9 cellular contexts compared by ENCODE assay signal in the genomic region with DNA sequence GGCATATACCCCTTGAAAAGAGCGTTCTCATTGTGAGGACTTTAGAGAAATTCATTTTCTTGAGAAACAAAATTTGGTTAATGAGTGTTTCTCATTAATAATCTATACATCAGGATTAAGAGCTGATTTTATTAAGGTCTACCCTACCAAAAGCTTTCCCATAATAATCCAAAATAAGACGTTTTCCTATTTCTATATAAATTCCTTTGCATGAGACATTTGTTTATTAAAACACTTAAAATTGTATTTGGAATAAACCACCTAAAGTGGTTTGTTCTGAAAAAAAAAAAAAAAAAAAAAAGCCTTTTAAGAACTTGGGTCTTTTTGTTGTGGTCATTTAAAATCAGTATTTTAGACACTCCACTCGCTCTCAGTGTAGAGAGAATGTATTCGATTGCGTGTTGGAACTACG. TPM values are rescaled to one million over a fixed set of nuclear protein-coding genes. Genes with fewer than 3 reads are reported as not detected.
A peak's percentile ranks its signal among the peaks of the same experiment; 100 is the strongest.
DNase-seq lines count a peak whose midpoint lies in the region; ATAC-seq, FAIRE-seq and TF ChIP-seq lines count a peak whose summit lies in the region.
"Had no signal": no experiment of that assay in that cellular context is flagged by ENCODE, and none has a peak within 500 bp of the region (broad histone marks: within the 10 kb centered on the region; RNA-seq: fewer than 3 reads in every experiment).

No MANE protein-coding gene starts in this region.

- FAIRE-seq in GM12878 (lab: Jason Lieb, UNC): no peak

- peak overlapping the region; percentile 39; the same call in 1 of the 2 replicates for H3K27ac ChIP-seq in GM12878 (ENCODE audit: control insufficient read depth, insufficient read depth)
- H3K27ac ChIP-seq in lower lobe of right lung: no peak overlapping the region
- H3K27ac ChIP-seq: C4-2B had no signal

- H3K4me1 ChIP-seq in GM12878 (ENCODE audit: control insufficient read depth, insufficient read depth, low read length) (peaks cover 24% of the 10 kb centered on the region), lower lobe of right lung (peaks cover 19% of the 10 kb centered on the region)

- SMC1A ChIA-PET in GM12878 (lab: Charles Lee; ENCODE audit: uncharacterized antibody, unreplicated experiment): interaction anchor here (0.6 to 8.6 kb wide), 15 partner anchors 10 to 115 kb away, joined by 3 to 144 read pairs (median 10); no protein-coding TSS in a partner anchor

- peaks cover 49% of the 10 kb centered on the region for H3K27me3 Mint-ChIP-seq in activated naive CD4-positive, alpha-beta T cell treated with anti-CD3 and anti-CD28 coated beads for 36 hours (ENCODE audit: low read depth)
- H3K27me3 Mint-ChIP-seq in type B pancreatic cell: peaks cover 71% of the 10 kb centered on the region

- POLR2A ChIA-PET in GM12878 (lab: Charles Lee): interaction anchor here (0.7 to 5.0 kb wide), 13 partner anchors 9 to 132 kb away, joined by 3 to 35 read pairs (median 7); partner anchors contain the start of genes NCBP1 and TSTD2

- H3K79me2 ChIP-seq in GM12878 (ENCODE audit: control insufficient read depth, insufficient read depth, low read length): peaks cover 38% of the 10 kb centered on the region

- ATAC-seq in GM12878 (no peak), lower lobe of right lung (no peak), GM18498 (IDR thresholded peaks at IDR 0.05; ENCODE audit: unreplicated experiment) (no peak)

- CTCF ChIA-PET in activated naive CD4-positive, alpha-beta T cell treated with anti-CD3 and anti-CD28 coated beads for 36 hours (lab: Charles Lee): interaction anchor here (0.7 to 3.9 kb wide), 8 partner anchors 10 to 1325 kb away, joined by 3 to 21 read pairs (median 4); partner anchors contain the start of gene TDRD7
- CTCF ChIA-PET in GM12878 (lab: Yijun Ruan, JAX): interaction anchor here (0.8 to 8.9 kb wide), 22 partner anchors 10 to 645 kb away, joined by 3 to 247 read pairs (median 6); partner anchors contain the start of genes NCBP1, TDRD7 and TSTD2

- H3K4me3 Mint-ChIP-seq in activated naive CD4-positive, alpha-beta T cell treated with anti-CD3 and anti-CD28 coated beads for 36 hours: peak overlapping the region; percentile 65
- peak overlapping the region; percentile 88 for H3K4me3 Mint-ChIP-seq in type B pancreatic cell

- no peak for TF ChIP-seq POLR2A in GM12878 (IDR thresholded peaks at IDR 0.05; ENCODE audit: low read depth, low read length)

- H3K4me3 ChIP-seq in GM12878: peak overlapping the region; percentile 57; the same call in 1 of the 2 replicates
- H3K4me3 ChIP-seq in lower lobe of right lung: peak overlapping the region; percentile 75

- H3K4me1 Mint-ChIP-seq in activated naive CD4-positive, alpha-beta T cell treated with anti-CD3 and anti-CD28 coated beads for 36 hours (ENCODE audit: low read depth): peaks cover 17% of the 10 kb centered on the region
- H3K4me1 Mint-ChIP-seq in type B pancreatic cell (ENCODE audit: unreplicated experiment): peaks cover 5% of the 10 kb centered on the region

- intact Hi-C loops in activated naive CD4-positive, alpha-beta T cell treated with anti-CD3 and anti-CD28 coated beads for 36 hours (cut with micrococcal nuclease): loop anchor here (1.0 to 5.0 kb wide), 2 partner anchors 77 to 89 kb away; no protein-coding TSS in a partner anchor
- intact Hi-C loops in GM12878 (cut with micrococcal nuclease; ENCODE audit: unreplicated experiment) (loop anchor here (2.0 to 10.0 kb wide), 3 partner anchors 32 to 94 kb away; partner anchors contain the start of gene TDRD7), lower lobe of right lung (cut with DNase I) (no loop called here)

- no peaks in the 10 kb centered on the region for H3K9me3 Mint-ChIP-seq in activated naive CD4-positive, alpha-beta T cell treated with anti-CD3 and anti-CD28 coated beads for 36 hours
- no peaks in the 10 kb centered on the region for H3K9me3 Mint-ChIP-seq in type B pancreatic cell

- H3K27me3 ChIP-seq in GM12878 (replicated peaks in 1 of 2; ENCODE audit: control insufficient read depth in 2 of 2, insufficient read depth in 2 of 2, low read length in 1 of 2) (no peaks in the 10 kb centered on the region), lower lobe of right lung (ENCODE audit: low read depth) (peaks cover 15% of the 10 kb centered on the region)

- peak overlapping the region; percentile 87 for H2AFZ ChIP-seq in GM12878 (ENCODE audit: control insufficient read depth, low read depth, low read length)

- in situ Hi-C loops in GM12878 (cut with MboI): loop anchor here (10.0 kb wide), 1 partner anchor 1086 kb away; the partner anchor contains the start of gene ZNF367

- BruUV-seq in GM12878 (replicated peaks; lab: Mats Ljungman, UMichigan): no TSS peak

- no peaks in the 10 kb centered on the region for H3K36me3 ChIP-seq in GM12878 (ENCODE audit: control insufficient read depth in 2 of 2, insufficient read depth in 2 of 2, low read length in 1 of 2)
- H3K36me3 ChIP-seq in lower lobe of right lung: peaks cover 12% of the 10 kb centered on the region

- H3K36me3 Mint-ChIP-seq in activated naive CD4-positive, alpha-beta T cell treated with anti-CD3 and anti-CD28 coated beads for 36 hours (ENCODE audit: low read depth): peaks cover 13% of the 10 kb centered on the region
- no peaks in the 10 kb centered on the region for H3K36me3 Mint-ChIP-seq in type B pancreatic cell

- no peak for DNase-seq in activated naive CD4-positive, alpha-beta T cell treated with anti-CD3 and anti-CD28 coated beads for 36 hours
- DNase-seq in activated naive CD4-positive, alpha-beta T cell (lab: John Stamatoyannopoulos, UW): no peak
- DNase-seq in GM12878 (ENCODE audit: low read depth, low spot score) (no peak), lower lobe of right lung (no peak), type B pancreatic cell (ENCODE audit: extremely low spot score, unreplicated experiment) (no peak), NCI-H2171 treated with DMSO at 0.1 percent for 48 hours (lab: John Stamatoyannopoulos, UW) (no peak), putamen (ENCODE audit: low spot score) (no peak)

- RAD21 ChIA-PET in GM12878 (lab: Charles Lee; ENCODE audit: unreplicated experiment): interaction anchor here (0.7 to 6.1 kb wide), 21 partner anchors 9 to 644 kb away, joined by 3 to 144 read pairs (median 10); partner anchors contain the start of genes NCBP1, TDRD7 and TSTD2

- no peak for TF ChIP-seq RAD21 in GM12878 (IDR thresholded peaks at IDR 0.05; ENCODE audit: insufficient read depth, low read depth, low read length)

- H3K27ac Mint-ChIP-seq in activated naive CD4-positive, alpha-beta T cell treated with anti-CD3 and anti-CD28 coated beads for 36 hours: no peak overlapping the region
- H3K27ac Mint-ChIP-seq in type B pancreatic cell: peak overlapping the region; percentile 52

- TF ChIP-seq EP300 in GM12878 (IDR thresholded peaks at IDR 0.05; ENCODE audit: borderline replicate concordance in 1 of 2, control insufficient read depth in 1 of 2, low read depth in 2 of 2, low read length in 2 of 2): no peak

- H3K9ac ChIP-seq in GM12878 (ENCODE audit: control insufficient read depth, insufficient read depth, low read length): peak overlapping the region; percentile 18; the same call in 1 of the 2 replicates

- WGBS in GM12878 (ENCODE audit: insufficient coverage, insufficient replicate concordance, low lambda C conversion rate, missing lambda C conversion rate): 2% methylated on average over 6 of the region's 6 CpGs

- TF ChIP-seq CTCF in GM12878 (IDR thresholded peaks at IDR 0.05 in 2 of 3, conservative IDR thresholded peaks at IDR 0.05 in 1 of 3; ENCODE audit: control insufficient read depth in 2 of 3, extremely low read depth in 1 of 3, insufficient read depth in 1 of 3, low read depth in 3 of 3, low read length in 3 of 3) (no peak), lower lobe of right lung (IDR thresholded peaks at IDR 0.05) (no peak), type B pancreatic cell (conservative IDR thresholded peaks at IDR 0.05) (no peak)

- H3K9me3 ChIP-seq in GM12878 (replicated peaks; ENCODE audit: control insufficient read depth, insufficient read depth, low read length): no peaks in the 10 kb centered on the region
- no peaks in the 10 kb centered on the region for H3K9me3 ChIP-seq in lower lobe of right lung

- H4K20me1 ChIP-seq in GM12878 (ENCODE audit: control insufficient read depth, insufficient read depth): no peaks in the 10 kb centered on the region

- H3K4me2 ChIP-seq in GM12878 (ENCODE audit: control insufficient read depth, insufficient read depth): peak overlapping the region; percentile 49

TF ChIP-seq in GM12878, 131 proteins besides CTCF, POLR2A, EP300 and RAD21 (continues in another document):
- TF ChIP-seq KDM1A (IDR thresholded peaks at IDR 0.05; ENCODE audit: borderline replicate concordance) (no peak), NFIC (IDR thresholded peaks at IDR 0.05; ENCODE audit: low read depth, low read length) (peak; percentile 27; the same call in 1 of the 2 replicates), E2F4 (IDR thresholded peaks at IDR 0.05; ENCODE audit: low read depth, low read length) (no peak)

RNA-seq across cellular contexts. Expression of gene TMOD1, which starts 0.7 kb away (rescaled TPM):
- 1 to 10 TPM; 1.2 to 1.4 TPM for total RNA-seq in activated naive CD4-positive, alpha-beta T cell treated with anti-CD3 and anti-CD28 coated beads for 36 hours
- 33.9 and 37.2 TPM in 2 replicates for total RNA-seq in GM12878 (2013; cell fraction: nucleolus; rRNA removed)
- 8.4 and 8.5 TPM in 2 replicates for total RNA-seq in GM12878 (2014; rRNA removed)
- 13.9 and 15.0 TPM in 2 replicates for total RNA-seq in GM12878 (2014; rRNA removed; fragmentation: Illumina TruSeq; extraction: Trizol)
- total RNA-seq in GM12878 (2021): 28.4 and 29.0 TPM in 2 replicates
- polyA plus RNA-seq in GM12878 (2011; ENCODE audit: low read depth): 18.8 TPM
- polyA plus RNA-seq in GM12878 (2011; rRNA removed): 4.0 and 4.9 TPM in 2 replicates
- 3.9 and 5.9 TPM in 2 replicates for polyA plus RNA-seq in GM12878 (2011; cell fraction: cytosol; rRNA removed)
- polyA plus RNA-seq in GM12878 (2011; cell fraction: nucleus; rRNA removed): 5.2 and 5.5 TPM in 2 replicates
- polyA plus RNA-seq in GM12878 (2012): 20.5 and 27.3 TPM in 2 replicates
- 31.3 and 38.8 TPM in 2 replicates for polyA plus RNA-seq in GM12878 (2014; fragmentation: Illumina TruSeq; extraction: Trizol)
- polyA plus RNA-seq in GM12878 (2014; fragmentation: Nextera tagmentation; extraction: Ambion mirVana): 10 to 100 TPM; 11.1 to 16.9 TPM
- polyA plus RNA-seq in GM12878 (2014; rRNA removed): 13.2 and 13.3 TPM in 2 replicates
- polyA plus RNA-seq in GM12878 (2016; fragmentation: Nextera tagmentation; extraction: Ambion mirVana): 10 to 100 TPM; 27.7 to 44.1 TPM
- 2.9 and 3.7 TPM in 2 replicates for polyA minus RNA-seq in GM12878 (2011; rRNA and poly(A)+ RNA removed)
- polyA minus RNA-seq in GM12878 (2011; cell fraction: cytosol; rRNA and poly(A)+ RNA removed): 3.2 and 3.7 TPM in 2 replicates
- polyA minus RNA-seq in GM12878 (2011; cell fraction: nucleus; rRNA and poly(A)+ RNA removed): 1.2 and 2.2 TPM in 2 replicates
- total RNA-seq in lower lobe of right lung: 7.9 TPM
- 10.5 and 12.9 TPM in 2 replicates for total RNA-seq in type B pancreatic cell (ENCODE audit: low replicate concordance)
